17 cellular contexts compared by ENCODE assay signal in genomic region chrX:150961631-150962030, GRCh38.
"Had no signal": no experiment of that assay in that cellular context is flagged by ENCODE, and none has a peak within 500 bp of the region (broad histone marks: within the 10 kb centered on the region; RNA-seq: fewer than 3 reads in every experiment).

No MANE protein-coding gene starts in this region.

- H3K27ac ChIP-seq: coronary artery, dorsolateral prefrontal cortex, esophagus muscularis mucosa, foreskin keratinocyte, gastroesophageal sphincter, heart right ventricle, left lung, lower lobe of right lung had no signal

- H3K36me3 Mint-ChIP-seq: mesothelial cell of epicardium had no signal

- H3K4me3 Mint-ChIP-seq: mesothelial cell of epicardium had no signal

- DNase-seq: dermis blood vessel endothelial cell; dorsolateral prefrontal cortex; effector CD4-positive, alpha-beta T cell; effector memory CD4-positive, alpha-beta T cell; foreskin keratinocyte; heart right ventricle; hippocampal formation; left cardiac atrium; left lung; left ventricle myocardium superior; lower lobe of right lung; mesenchymal stem cell; mucosa of descending colon had no signal

- H3K36me3 ChIP-seq: esophagus muscularis mucosa, gastroesophageal sphincter, heart right ventricle, left lung, lower lobe of right lung had no signal

- ATAC-seq: foreskin keratinocyte, gastroesophageal sphincter, heart right ventricle, left cardiac atrium, left lung, left ventricle myocardium superior, lower lobe of right lung, mucosa of descending colon had no signal

- H3K9me3 ChIP-seq: esophagus muscularis mucosa, gastroesophageal sphincter, heart right ventricle, left lung, lower lobe of right lung, mucosa of descending colon had no signal

- H3K4me1 Mint-ChIP-seq: mesothelial cell of epicardium had no signal

- H3K4me1 ChIP-seq: esophagus muscularis mucosa, foreskin keratinocyte, gastroesophageal sphincter, heart right ventricle, left lung, lower lobe of right lung had no signal

- H3K4me3 ChIP-seq: coronary artery, dorsolateral prefrontal cortex, esophagus muscularis mucosa, gastroesophageal sphincter, heart right ventricle, left lung, lower lobe of right lung, mucosa of descending colon had no signal

- H3K27me3 ChIP-seq: esophagus muscularis mucosa, foreskin keratinocyte, gastroesophageal sphincter, heart right ventricle, left lung had no signal

- H3K27ac Mint-ChIP-seq: mesothelial cell of epicardium had no signal
